In genomic region chr5:68447121-68447520, GRCh38 we compare ENCODE assay signal across 1 cellular context.
TF ChIP-seq lines count a peak whose summit lies in the region.

No MANE protein-coding gene starts in this region.

TF ChIP-seq in GM12878, 131 proteins besides CTCF, POLR2A, EP300 and RAD21 (continued from another document):
- TF ChIP-seq CUX1 (IDR thresholded peaks at IDR 0.05; ENCODE audit: insufficient replicate concordance, low read depth, low read length) (no peak), CBX3 (IDR thresholded peaks at IDR 0.05; ENCODE audit: borderline replicate concordance, low read depth) (no peak), NR2C1 (IDR thresholded peaks at IDR 0.05) (no peak), MXI1 (IDR thresholded peaks at IDR 0.05; ENCODE audit: low read depth, low read length) (no peak), FOXM1 (IDR thresholded peaks at IDR 0.05; ENCODE audit: low read depth, low read length) (no peak), POU2F2 (IDR thresholded peaks at IDR 0.05; ENCODE audit: borderline replicate concordance, low read depth, low read length) (no peak), FOS (IDR thresholded peaks at IDR 0.05; ENCODE audit: borderline replicate concordance, extremely low read depth, insufficient read length) (no peak), ZNF622 (IDR thresholded peaks at IDR 0.05) (no peak), SMAD1 (IDR thresholded peaks at IDR 0.05; ENCODE audit: low read depth, partially characterized antibody) (no peak), BCLAF1 (IDR thresholded peaks at IDR 0.05) (no peak), GATAD2B (conservative IDR thresholded peaks at IDR 0.05; ENCODE audit: low read depth) (no peak), MLLT1 (IDR thresholded peaks at IDR 0.05) (no peak), ZBTB40 (IDR thresholded peaks at IDR 0.05; ENCODE audit: borderline replicate concordance) (no peak), SUZ12 (IDR thresholded peaks at IDR 0.05; ENCODE audit: unreplicated experiment) (no peak), SMAD5 (IDR thresholded peaks at IDR 0.05; ENCODE audit: low read depth) (no peak)
